12 cellular contexts compared by ENCODE assay signal in genomic region chr2:213243189-213244044, GRCh38. TPM values are rescaled to one million over a fixed set of nuclear protein-coding genes. Genes with fewer than 3 reads are reported as not detected.
DNase-seq lines count a peak whose midpoint lies in the region; ATAC-seq and TF ChIP-seq lines count a peak whose summit lies in the region.
"Had no signal": no experiment of that assay in that cellular context is flagged by ENCODE, and none has a peak within 500 bp of the region (broad histone marks: within the 10 kb centered on the region; RNA-seq: fewer than 3 reads in every experiment).

No MANE protein-coding gene starts in this region.

- H3K9me3 Mint-ChIP-seq in stimulated activated naive B cell treated with anti-CD40 and anti-IgM and Interleukin-4, amounts not matched to agents 10 μg/mL and 1 μg/mL and 100 μg/mL, for 72 hours: peaks cover 0 to 2% of the 10 kb centered on the region in 2 donors
- H3K9me3 Mint-ChIP-seq in glutamatergic neuron (ENCODE audit: unreplicated experiment): no peaks in the 10 kb centered on the region
- H3K9me3 Mint-ChIP-seq: memory B cell had no signal

- peaks cover 13 to 34% of the 10 kb centered on the region in 2 donors for H3K4me1 Mint-ChIP-seq in stimulated activated naive B cell treated with anti-CD40 and anti-IgM and Interleukin-4, amounts not matched to agents 10 μg/mL and 1 μg/mL and 100 μg/mL, for 72 hours
- no peaks in the 10 kb centered on the region for H3K4me1 Mint-ChIP-seq in glutamatergic neuron (ENCODE audit: low read depth, unreplicated experiment)

- no peaks in the 10 kb centered on the region for H3K36me3 ChIP-seq in KOPT-K1 (ENCODE audit: insufficient read depth, low read length)

- H3K27ac ChIP-seq in KOPT-K1 (ENCODE audit: low read depth, low read length, poor library complexity, severe bottlenecking): peak overlapping the region; percentile 98

- H3K4me3 Mint-ChIP-seq in stimulated activated naive B cell treated with anti-CD40 and anti-IgM and Interleukin-4, amounts not matched to agents 10 μg/mL and 1 μg/mL and 100 μg/mL, for 72 hours: peak overlapping the region; percentile 14 to 64
- H3K4me3 Mint-ChIP-seq in glutamatergic neuron (ENCODE audit: unreplicated experiment): no peak overlapping the region
- H3K4me3 Mint-ChIP-seq: memory B cell had no signal

- ATAC-seq in GM21786 (IDR thresholded peaks at IDR 0.05; ENCODE audit: unreplicated experiment): peak; percentile 24
- peak; percentile 66 to 77 for ATAC-seq in stimulated activated naive B cell treated with anti-CD40 and anti-IgM and Interleukin-4, amounts not matched to agents 10 μg/mL and 1 μg/mL and 100 μg/mL, for 72 hours (replicated peaks)

- no peaks in the 10 kb centered on the region for H3K27me3 Mint-ChIP-seq in stimulated activated naive B cell treated with anti-CD40 and anti-IgM and Interleukin-4, amounts not matched to agents 10 μg/mL and 1 μg/mL and 100 μg/mL, for 72 hours
- H3K27me3 Mint-ChIP-seq in glutamatergic neuron (ENCODE audit: unreplicated experiment): no peaks in the 10 kb centered on the region

- TF ChIP-seq CTCF in glutamatergic neuron (IDR thresholded peaks at IDR 0.05; ENCODE audit: partially characterized antibody, unreplicated experiment): no peak

- DNase-seq in activated effector memory CD4-positive, alpha-beta T cell treated with anti-CD3 and anti-CD28 coated beads, Interleukin-2, amount 50 U/mL, for 16 hours: peak; percentile 68
- DNase-seq in activated effector memory CD4-positive, alpha-beta T cell treated with Interleukin-2 at 50 U/mL for 16 hours: no peak
- DNase-seq in stimulated activated naive B cell treated with anti-CD40 and anti-IgM and Interleukin-4, amounts not matched to agents 10 μg/mL and 1 μg/mL and 100 μg/mL, for 72 hours: no peak
- DNase-seq in glutamatergic neuron (no peak), T-helper 1 cell (no peak), occipital lobe (lab: John Stamatoyannopoulos, UW) (no peak)
- DNase-seq: activated CD4-positive, alpha-beta T cell treated with anti-CD3 and anti-CD28 coated beads for 4 hours; NCI-H446; SIG-M5 had no signal

- H3K9me3 ChIP-seq in KOPT-K1 (ENCODE audit: insufficient read depth, low read length, poor library complexity, severe bottlenecking): no peaks in the 10 kb centered on the region

- peak overlapping the region; percentile 27 for H3K27ac Mint-ChIP-seq in stimulated activated naive B cell treated with anti-CD40 and anti-IgM and Interleukin-4, amounts not matched to agents 10 μg/mL and 1 μg/mL and 100 μg/mL, for 72 hours
- no peak overlapping the region for H3K27ac Mint-ChIP-seq in glutamatergic neuron (ENCODE audit: unreplicated experiment)
- H3K27ac Mint-ChIP-seq: memory B cell had no signal

- H3K36me3 Mint-ChIP-seq in stimulated activated naive B cell treated with anti-CD40 and anti-IgM and Interleukin-4, amounts not matched to agents 10 μg/mL and 1 μg/mL and 100 μg/mL, for 72 hours: no peaks in the 10 kb centered on the region
- H3K36me3 Mint-ChIP-seq in glutamatergic neuron (ENCODE audit: unreplicated experiment): no peaks in the 10 kb centered on the region
- H3K36me3 Mint-ChIP-seq: memory B cell had no signal

RNA-seq across cellular contexts. Expression of gene SPAG16, which starts 40.8 kb away (rescaled TPM):
- total RNA-seq in glutamatergic neuron (ENCODE audit: unreplicated experiment): 18.1 TPM
- 96.4 TPM for total RNA-seq in occipital lobe
